8 cellular contexts compared by ENCODE assay signal in genomic region chr16:55035037-55035436, GRCh38.
DNase-seq lines count a peak whose midpoint lies in the region; ATAC-seq, FAIRE-seq and TF ChIP-seq lines count a peak whose summit lies in the region.
"Had no signal": no experiment of that assay in that cellular context is flagged by ENCODE, and none has a peak within 500 bp of the region (broad histone marks: within the 10 kb centered on the region; RNA-seq: fewer than 3 reads in every experiment).

No MANE protein-coding gene starts in this region.

- H3K36me3 ChIP-seq in GM06990 (ENCODE audit: control insufficient read depth, insufficient read depth, low read length) (no peaks in the 10 kb centered on the region), liver (ENCODE audit: control insufficient read depth in 4 of 4, insufficient read depth in 3 of 4, low read depth in 1 of 4, low read length in 3 of 4) (no peaks in the 10 kb centered on the region)

- peak; percentile 63 to 65 for TF ChIP-seq RAD21 in liver (IDR thresholded peaks at IDR 0.05)

- no peak overlapping the region for H3K4me3 ChIP-seq in GM06990 (replicated peaks; ENCODE audit: low read depth, low read length)
- H3K4me3 ChIP-seq in liver (ENCODE audit: low read depth in 1 of 3, low read length in 3 of 3): no peak overlapping the region

- ATAC-seq in activated CD8-positive, alpha-beta T cell treated with anti-CD3 and anti-CD28 coated beads for 36 hours: no peak
- ATAC-seq in GM21576 (IDR thresholded peaks at IDR 0.05; ENCODE audit: unreplicated experiment): no peak

- H3K27ac ChIP-seq in liver (ENCODE audit: low read depth in 1 of 2, low read length in 2 of 2): no peak overlapping the region

- intact Hi-C loops in activated CD8-positive, alpha-beta T cell treated with anti-CD3 and anti-CD28 coated beads for 36 hours (cut with micrococcal nuclease): no loop called here

- no peak for FAIRE-seq in frontal cortex (lab: Jason Lieb, UNC)
- FAIRE-seq: islet of Langerhans had no signal

- no peaks in the 10 kb centered on the region for H3K4me1 Mint-ChIP-seq in activated CD8-positive, alpha-beta T cell treated with anti-CD3 and anti-CD28 coated beads for 36 hours (ENCODE audit: low read depth)

- no peak for DNase-seq in GM06990 (ENCODE audit: extremely low read depth, insufficient read length)
- peak; percentile 13 for DNase-seq in HT1080 (ENCODE audit: low read depth)
- DNase-seq in activated CD8-positive, alpha-beta T cell treated with anti-CD3 and anti-CD28 coated beads for 36 hours: peak; percentile 61
- no peak for DNase-seq in frontal cortex (ENCODE audit: low spot score in 2 of 2)
- no peak for DNase-seq in NCI-H2029 treated with DMSO at 0.1 percent for 48 hours (lab: John Stamatoyannopoulos, UW)

- H3K36me3 Mint-ChIP-seq in activated CD8-positive, alpha-beta T cell treated with anti-CD3 and anti-CD28 coated beads for 36 hours (ENCODE audit: low read depth): no peaks in the 10 kb centered on the region

- CTCF ChIA-PET in activated CD8-positive, alpha-beta T cell treated with anti-CD3 and anti-CD28 coated beads for 36 hours (lab: Charles Lee): interaction anchor here (1.0 to 1.3 kb wide), 3 partner anchors 10 to 165 kb away, joined by 3 to 4 read pairs (median 3); no protein-coding TSS in a partner anchor

- H3K27me3 Mint-ChIP-seq in activated CD8-positive, alpha-beta T cell treated with anti-CD3 and anti-CD28 coated beads for 36 hours: peaks cover 3% of the 10 kb centered on the region

- H3K27me3 ChIP-seq in GM06990 (replicated peaks; ENCODE audit: control insufficient read depth, insufficient read depth, low read length) (no peaks in the 10 kb centered on the region; the same call in 1 of the 2 replicates), liver (ENCODE audit: control insufficient read depth in 4 of 4, insufficient read depth in 4 of 4, low read length in 3 of 4) (no peaks in the 10 kb centered on the region)

- no peaks in the 10 kb centered on the region for H3K4me1 ChIP-seq in liver (ENCODE audit: control insufficient read depth in 4 of 4, insufficient read depth in 4 of 4, low read length in 3 of 4)

- 33% methylated on average over 7 of the region's 7 CpGs for WGBS in liver

- POLR2A ChIA-PET in activated CD8-positive, alpha-beta T cell treated with anti-CD3 and anti-CD28 coated beads for 36 hours (lab: Charles Lee): no interaction called here

- H3K9me3 ChIP-seq in liver (ENCODE audit: control insufficient read depth in 4 of 4, low read length in 3 of 4): no peaks in the 10 kb centered on the region

- no peak overlapping the region for H3K4me3 Mint-ChIP-seq in activated CD8-positive, alpha-beta T cell treated with anti-CD3 and anti-CD28 coated beads for 36 hours

- no peak overlapping the region for H3K9ac ChIP-seq in liver (ENCODE audit: low read depth in 1 of 2, low read length in 2 of 2)

- H3K27ac Mint-ChIP-seq in activated CD8-positive, alpha-beta T cell treated with anti-CD3 and anti-CD28 coated beads for 36 hours: no peak overlapping the region

- TF ChIP-seq CTCF in GM06990 (IDR thresholded peaks at IDR 0.05; ENCODE audit: insufficient read depth, low read length, poor library complexity, severe bottlenecking) (peak; percentile 64), liver (IDR thresholded peaks at IDR 0.05; ENCODE audit: low read depth, low read length, missing input control) (peak; percentile 40)
- peak; percentile 51 for TF ChIP-seq CTCF in activated CD8-positive, alpha-beta T cell treated with anti-CD3 and anti-CD28 coated beads for 36 hours (IDR thresholded peaks at IDR 0.05)

- no peaks in the 10 kb centered on the region for H3K9me3 Mint-ChIP-seq in activated CD8-positive, alpha-beta T cell treated with anti-CD3 and anti-CD28 coated beads for 36 hours

TF ChIP-seq in liver, 16 proteins besides CTCF, POLR2A, EP300 and RAD21:
- TF ChIP-seq FOXA1 (IDR thresholded peaks at IDR 0.05) (no peak), FOXA2 (IDR thresholded peaks at IDR 0.05) (no peak), HNF4A (conservative IDR thresholded peaks at IDR 0.05) (no peak), SP1 (IDR thresholded peaks at IDR 0.05) (no peak), EGR1 (IDR thresholded peaks at IDR 0.05; ENCODE audit: low read depth in 2 of 2) (no peak), TAF1 (conservative IDR thresholded peaks at IDR 0.05) (no peak), REST (IDR thresholded peaks at IDR 0.05) (no peak), JUND (IDR thresholded peaks at IDR 0.05) (no peak), ATF3 (IDR thresholded peaks at IDR 0.05) (no peak), HNF4G (IDR thresholded peaks at IDR 0.05) (no peak)

Comparison
In these comparisons a context has a peak if more than half of its experiments do, and no peak if none do; other contexts are left out.
1. DNase-seq: peak in HT1080 (single experiment) and activated CD8-positive, alpha-beta T cell treated with anti-CD3 and anti-CD28 coated beads for 36 hours (single experiment); none in GM06990 (single experiment), frontal cortex (0 of 2) and NCI-H2029 treated with DMSO at 0.1 percent for 48 hours (single experiment).
2. Peak in every context shown above with its lines, with median percentiles within 50 percentile points of each other: CTCF ChIP-seq.